In genomic region chr18:35130236-35130635, GRCh38 we compare ENCODE assay signal across 26 cellular contexts.
DNase-seq lines count a peak whose midpoint lies in the region; ATAC-seq and TF ChIP-seq lines count a peak whose summit lies in the region.
"Had no signal": no experiment of that assay in that cellular context is flagged by ENCODE, and none has a peak within 500 bp of the region (broad histone marks: within the 10 kb centered on the region; RNA-seq: fewer than 3 reads in every experiment).

No MANE protein-coding gene starts in this region.

- no peak for DNase-seq in CD8-positive, alpha-beta memory T cell
- DNase-seq in HT-29 (ENCODE audit: low spot score) (peak; percentile 1), cerebellar cortex (ENCODE audit: low spot score) (peak; percentile 55), neural crest cell (ENCODE audit: low read depth, low spot score) (no peak), lower lobe of right lung (no peak), endodermal cell (no peak), iPS-NIHi7 (ENCODE audit: extremely low spot score) (no peak)
- DNase-seq: activated CD4-positive, alpha-beta T cell treated with anti-CD3 and anti-CD28 coated beads for 4 hours; activated CD8-positive, alpha-beta memory T cell treated with anti-CD3 and anti-CD28 coated beads, Interleukin-2, amount 10 ng/mL, durations not matched to agents 7 days and 5 days; activated naive CD4-positive, alpha-beta T cell treated with anti-CD3 and anti-CD28 coated beads, Interleukin-2, amount 50 U/mL, for 16 hours; amygdala; CD4-positive, alpha-beta memory T cell; GDM1; KBM-7; left colon; naive B cell; NCI-H1436; NCI-H2171; NCI-H510A treated with DMSO at 0.1 percent for 48 hours; RPMI8226; spleen; stimulated activated CD4-positive, alpha-beta T cell treated with anti-CD3 and anti-CD28 coated beads, Interleukin-2, amount 100 ng/mL, for 48 hours; stimulated activated naive CD8-positive, alpha-beta T cell treated with anti-CD3 and anti-CD28 coated beads, Interleukin-15, Interleukin-2, amounts not matched to agents 100 U/mL and 50 U/mL, for 24 hours; thyroid gland had no signal

- no peak overlapping the region for H3K27ac ChIP-seq in CD8-positive, alpha-beta memory T cell (ENCODE audit: low read depth, low read length)
- H3K27ac ChIP-seq in lower lobe of right lung (no peak overlapping the region), endodermal cell (ENCODE audit: low read depth, low read length) (no peak overlapping the region)
- H3K27ac ChIP-seq: spleen, thyroid gland had no signal

- POLR2A ChIA-PET in CD8-positive, alpha-beta memory T cell (lab: Charles Lee) = no interaction called here

- peaks cover 0 to 7% (median 0%) of the 10 kb centered on the region in 3 donors for H3K4me1 Mint-ChIP-seq in CD8-positive, alpha-beta memory T cell
- peaks cover 34% of the 10 kb centered on the region for H3K4me1 Mint-ChIP-seq in neural crest cell
- no peaks in the 10 kb centered on the region for H3K4me1 Mint-ChIP-seq in endodermal cell

- CTCF ChIA-PET in CD8-positive, alpha-beta memory T cell (lab: Charles Lee) = interaction anchor here (1.1 kb wide), 1 partner anchor 13 kb away, joined by 3 read pairs; no protein-coding TSS in a partner anchor

- no peak for ATAC-seq in lower lobe of right lung
- ATAC-seq: activated CD8-positive, alpha-beta memory T cell treated with anti-CD3 and anti-CD28 coated beads, Interleukin-2, amount 10 ng/mL, durations not matched to agents 7 days and 5 days; left colon; stimulated activated naive CD8-positive, alpha-beta T cell treated with anti-CD3 and anti-CD28 coated beads, Interleukin-15, Interleukin-2, amounts not matched to agents 100 U/mL and 50 U/mL, for 24 hours had no signal

- no peak for TF ChIP-seq CTCF in neural crest cell (conservative IDR thresholded peaks at IDR 0.05)
- no peak for TF ChIP-seq CTCF in lower lobe of right lung (IDR thresholded peaks at IDR 0.05)
- TF ChIP-seq CTCF in endodermal cell (conservative IDR thresholded peaks at IDR 0.05) = no peak

- H3K36me3 Mint-ChIP-seq in CD8-positive, alpha-beta memory T cell = peaks cover 4 to 91% (median 24%) of the 10 kb centered on the region in 3 donors
- H3K36me3 Mint-ChIP-seq in neural crest cell (ENCODE audit: low read depth) (peaks cover 30% of the 10 kb centered on the region), endodermal cell (ENCODE audit: low read depth) (peaks cover 1% of the 10 kb centered on the region)

- H3K9me3 ChIP-seq in CD8-positive, alpha-beta memory T cell (ENCODE audit: low read length) = no peaks in the 10 kb centered on the region
- no peaks in the 10 kb centered on the region for H3K9me3 ChIP-seq in lower lobe of right lung
- H3K9me3 ChIP-seq in endodermal cell (ENCODE audit: control insufficient read depth, low read length) = no peaks in the 10 kb centered on the region
- H3K9me3 ChIP-seq: spleen, thyroid gland had no signal

- H3K27ac Mint-ChIP-seq in CD8-positive, alpha-beta memory T cell = peak overlapping the region in 7 of 8 donors; percentile 17 to 90 (median 45)
- H3K27ac Mint-ChIP-seq in neural crest cell (ENCODE audit: unreplicated experiment) (peak overlapping the region; percentile 24), endodermal cell (no peak overlapping the region)
- H3K27ac Mint-ChIP-seq: activated CD8-positive, alpha-beta memory T cell treated with anti-CD3 and anti-CD28 coated beads, Interleukin-2, amount 10 ng/mL, durations not matched to agents 7 days and 5 days; dendritic cell treated with granulocyte-macrophage colony-stimulating factor and Interleukin-4, amounts not matched to agents 40 ng/mL and 50 ng/mL, for 4 days; T-helper 1 cell treated with Interleukin-12 subunit alpha and Interleukin-12 subunit beta and Interleukin-4 antibody, amounts not matched to agents 30 μg/mL and 1 μg/mL, for 36 hours had no signal

- H3K9me3 Mint-ChIP-seq in CD8-positive, alpha-beta memory T cell = no peaks in the 10 kb centered on the region
- H3K9me3 Mint-ChIP-seq in neural crest cell = no peaks in the 10 kb centered on the region
- no peaks in the 10 kb centered on the region for H3K9me3 Mint-ChIP-seq in endodermal cell
- H3K9me3 Mint-ChIP-seq: CD4-positive, alpha-beta memory T cell; dendritic cell treated with granulocyte-macrophage colony-stimulating factor and Interleukin-4, amounts not matched to agents 40 ng/mL and 50 ng/mL, for 4 days; naive B cell; T-helper 1 cell treated with Interleukin-12 subunit alpha and Interleukin-12 subunit beta and Interleukin-4 antibody, amounts not matched to agents 30 μg/mL and 1 μg/mL, for 36 hours had no signal

- H3K4me3 Mint-ChIP-seq in CD8-positive, alpha-beta memory T cell = no peak overlapping the region
- H3K4me3 Mint-ChIP-seq in neural crest cell (no peak overlapping the region), endodermal cell (no peak overlapping the region)
- H3K4me3 Mint-ChIP-seq: activated CD8-positive, alpha-beta memory T cell treated with anti-CD3 and anti-CD28 coated beads, Interleukin-2, amount 10 ng/mL, durations not matched to agents 7 days and 5 days; CD4-positive, alpha-beta memory T cell; dendritic cell treated with granulocyte-macrophage colony-stimulating factor and Interleukin-4, amounts not matched to agents 40 ng/mL and 50 ng/mL, for 4 days; naive B cell; T-helper 1 cell treated with Interleukin-12 subunit alpha and Interleukin-12 subunit beta and Interleukin-4 antibody, amounts not matched to agents 30 μg/mL and 1 μg/mL, for 36 hours had no signal

- H3K27me3 Mint-ChIP-seq in CD8-positive, alpha-beta memory T cell = peaks cover 0 to 2% of the 10 kb centered on the region in 2 donors
- H3K27me3 Mint-ChIP-seq in neural crest cell (ENCODE audit: low read depth) (no peaks in the 10 kb centered on the region), endodermal cell (ENCODE audit: insufficient read depth) (no peaks in the 10 kb centered on the region)
- H3K27me3 Mint-ChIP-seq: activated CD8-positive, alpha-beta memory T cell treated with anti-CD3 and anti-CD28 coated beads, Interleukin-2, amount 10 ng/mL, durations not matched to agents 7 days and 5 days; CD4-positive, alpha-beta memory T cell; dendritic cell treated with granulocyte-macrophage colony-stimulating factor and Interleukin-4, amounts not matched to agents 40 ng/mL and 50 ng/mL, for 4 days; naive B cell had no signal

- intact Hi-C loops in lower lobe of right lung (cut with DNase I) = no loop called here

- H3K4me1 ChIP-seq in CD8-positive, alpha-beta memory T cell (ENCODE audit: insufficient read depth, low read length) = no peaks in the 10 kb centered on the region
- H3K4me1 ChIP-seq in lower lobe of right lung (peaks cover 8% of the 10 kb centered on the region), endodermal cell (ENCODE audit: control insufficient read depth, insufficient read depth, low read length) (no peaks in the 10 kb centered on the region)
- H3K4me1 ChIP-seq: thyroid gland had no signal

- H3K9ac ChIP-seq in endodermal cell (ENCODE audit: extremely low read depth, low read length, poor library complexity, severe bottlenecking) = no peak overlapping the region

- no peaks in the 10 kb centered on the region for H3K27me3 ChIP-seq in CD8-positive, alpha-beta memory T cell (ENCODE audit: insufficient read depth, low read length, poor library complexity, severe bottlenecking)
- no peaks in the 10 kb centered on the region for H3K27me3 ChIP-seq in lower lobe of right lung (ENCODE audit: low read depth)
- H3K27me3 ChIP-seq in endodermal cell (ENCODE audit: control insufficient read depth, insufficient read depth, low read length, poor library complexity, severe bottlenecking) = no peaks in the 10 kb centered on the region
- H3K27me3 ChIP-seq: spleen, thyroid gland had no signal

- H3K36me3 ChIP-seq in CD8-positive, alpha-beta memory T cell (ENCODE audit: insufficient read depth, low read length) = peaks cover 54% of the 10 kb centered on the region
- H3K36me3 ChIP-seq in lower lobe of right lung = peaks cover 75% of the 10 kb centered on the region
- H3K36me3 ChIP-seq in endodermal cell (ENCODE audit: control insufficient read depth, insufficient read depth, low read length) = no peaks in the 10 kb centered on the region

- H3K4me3 ChIP-seq in CD8-positive, alpha-beta memory T cell (ENCODE audit: low read length) = no peak overlapping the region
- H3K4me3 ChIP-seq in lower lobe of right lung (no peak overlapping the region), endodermal cell (ENCODE audit: low read length) (no peak overlapping the region)
- H3K4me3 ChIP-seq: spleen, thyroid gland had no signal

Comparison
In these comparisons a context has a peak if more than half of its experiments do, and no peak if none do; other contexts are left out.
1. DNase-seq: peak in HT-29 (single experiment) and cerebellar cortex (single experiment); none in CD8-positive, alpha-beta memory T cell (0 of 5), neural crest cell (single experiment), lower lobe of right lung (single experiment), endodermal cell (single experiment) and iPS-NIHi7 (single experiment).